ENCODE assay signal across 11 cellular contexts in the genomic region with DNA sequence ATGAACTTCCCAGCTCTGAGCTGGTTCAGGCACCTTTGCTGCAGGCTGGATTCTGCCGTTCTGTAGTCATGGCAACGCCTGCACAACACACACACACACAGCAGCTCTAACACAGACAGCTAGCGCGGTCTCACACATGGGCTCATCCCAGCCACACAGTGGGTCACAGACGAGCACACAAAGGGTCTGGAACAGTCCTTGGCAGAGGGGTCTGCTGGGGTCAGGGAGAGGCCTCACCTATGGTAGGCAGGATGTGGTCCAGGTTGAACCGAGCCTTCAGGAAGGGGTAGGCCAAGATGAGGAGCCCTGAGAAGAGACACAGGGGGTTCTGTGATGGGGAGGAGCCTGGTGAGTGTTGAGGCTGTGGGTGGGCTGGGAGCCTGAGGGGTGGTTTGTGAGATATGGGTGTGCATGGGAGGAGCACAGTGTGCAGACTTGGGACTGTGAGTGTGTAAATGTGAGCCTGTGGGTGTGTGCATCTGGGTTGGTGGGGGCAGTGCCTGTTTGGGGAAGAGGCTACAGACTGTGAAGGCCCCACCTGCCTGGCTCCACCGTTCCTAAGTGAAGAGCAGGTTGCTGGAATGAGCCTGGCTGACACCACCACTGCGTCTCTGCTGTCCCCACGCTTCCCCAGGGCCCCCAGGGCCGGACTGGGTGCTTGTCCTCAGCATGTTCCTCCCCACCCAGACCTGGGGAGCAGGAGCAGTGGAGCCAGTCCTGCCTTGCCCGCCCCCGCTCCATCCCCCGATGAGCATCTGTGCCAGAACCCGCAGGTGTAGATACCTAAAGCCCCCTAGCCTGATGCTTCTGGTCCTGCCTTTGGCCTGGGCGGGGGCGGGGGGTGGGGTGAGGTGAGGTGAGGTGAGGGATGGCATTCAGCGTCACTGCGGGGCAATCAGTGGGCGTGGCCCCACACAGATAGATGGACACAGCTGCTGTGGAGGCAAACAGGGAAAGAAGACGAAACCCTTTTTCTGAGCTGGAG. TPM values are rescaled to one million over a fixed set of nuclear protein-coding genes. Genes with fewer than 3 reads are reported as not detected.
DNase-seq lines count a peak whose midpoint lies in the region; ATAC-seq and TF ChIP-seq lines count a peak whose summit lies in the region.
"Had no signal": no experiment of that assay in that cellular context is flagged by ENCODE, and none has a peak within 500 bp of the region (broad histone marks: within the 10 kb centered on the region; RNA-seq: fewer than 3 reads in every experiment).

No MANE protein-coding gene starts in this region.

- no peaks in the 10 kb centered on the region for H3K79me2 ChIP-seq in GM23248 (ENCODE audit: insufficient read depth)

- H3K27me3 ChIP-seq in GM23248 (replicated peaks; ENCODE audit: insufficient read depth) (peaks cover 40% of the 10 kb centered on the region), lower lobe of right lung (ENCODE audit: low read depth) (peaks cover 25% of the 10 kb centered on the region)

- H3K4me3 Mint-ChIP-seq in activated naive CD8-positive, alpha-beta T cell: no peak overlapping the region

- no peaks in the 10 kb centered on the region for H3K4me1 ChIP-seq in GM23248 (ENCODE audit: insufficient read depth)
- H3K4me1 ChIP-seq in lower lobe of right lung: no peaks in the 10 kb centered on the region
- H3K4me1 ChIP-seq: heart right ventricle had no signal

- ATAC-seq in lower lobe of right lung (peak; percentile 15 to 43), GM21825 (IDR thresholded peaks at IDR 0.05; ENCODE audit: unreplicated experiment) (no peak)

- H3F3A ChIP-seq in GM23248 (ENCODE audit: insufficient read depth): no peaks in the 10 kb centered on the region

- H3K9ac ChIP-seq in GM23248: no peak overlapping the region
- H3K9ac ChIP-seq: KMS-11 had no signal

- peaks cover 3% of the 10 kb centered on the region for H3K36me3 Mint-ChIP-seq in activated naive CD8-positive, alpha-beta T cell

- H3K4me3 ChIP-seq in GM23248 (no peak overlapping the region), lower lobe of right lung (no peak overlapping the region)
- H3K4me3 ChIP-seq: heart right ventricle had no signal

- no peaks in the 10 kb centered on the region for H3K9me3 ChIP-seq in GM23248 (ENCODE audit: low read depth)
- H3K9me3 ChIP-seq in lower lobe of right lung: no peaks in the 10 kb centered on the region
- H3K9me3 ChIP-seq: heart right ventricle had no signal

- no peaks in the 10 kb centered on the region for H3K36me3 ChIP-seq in GM23248 (ENCODE audit: low read depth)
- no peaks in the 10 kb centered on the region for H3K36me3 ChIP-seq in lower lobe of right lung
- H3K36me3 ChIP-seq: heart right ventricle had no signal

- peaks cover 10% of the 10 kb centered on the region for H3K4me1 Mint-ChIP-seq in activated naive CD8-positive, alpha-beta T cell (ENCODE audit: low read depth)

- H3K9me2 ChIP-seq in GM23248 (ENCODE audit: insufficient read depth): no peaks in the 10 kb centered on the region

- in situ Hi-C loops in GM23248 (cut with MboI): no loop called here

- peaks cover 18% of the 10 kb centered on the region for H3K27me3 Mint-ChIP-seq in activated naive CD8-positive, alpha-beta T cell

- H3K27ac ChIP-seq in GM23248 (no peak overlapping the region), lower lobe of right lung (no peak overlapping the region)
- H3K27ac ChIP-seq: heart right ventricle, KMS-11 had no signal

- H3K27ac Mint-ChIP-seq in activated naive CD8-positive, alpha-beta T cell: peak overlapping the region; percentile 16

- no peak overlapping the region for H3K4me2 ChIP-seq in GM23248 (ENCODE audit: unreplicated experiment)
- H3K4me2 ChIP-seq: KMS-11 had no signal

- WGBS in GM23248 (ENCODE audit: low coverage in 1 of 2, low lambda C conversion rate in 2 of 2, missing lambda C conversion rate in 2 of 2), 2 experiments: 49 to 63% methylated on average over 13 to 20 of the region's 20 CpGs

- H4K20me1 ChIP-seq in GM23248 (ENCODE audit: insufficient read depth): no peaks in the 10 kb centered on the region

- DNase-seq in GM23248 (peak; percentile 82), NCI-H2196 (lab: John Stamatoyannopoulos, UW; ENCODE audit: unreplicated experiment) (peak; percentile 42), lower lobe of right lung (peak; percentile 47), GM19240 (ENCODE audit: insufficient read length, low spot score) (no peak), OCI-M1 (lab: John Stamatoyannopoulos, UW) (no peak), HuH-7 (ENCODE audit: low spot score) (no peak)
- DNase-seq: heart right ventricle had no signal

- TF ChIP-seq CTCF in lower lobe of right lung (IDR thresholded peaks at IDR 0.05): no peak

- H3K9me3 Mint-ChIP-seq in activated naive CD8-positive, alpha-beta T cell (ENCODE audit: low read depth): no peaks in the 10 kb centered on the region

- intact Hi-C loops in lower lobe of right lung (cut with DNase I): no loop called here

- no peak overlapping the region for H2AFZ ChIP-seq in GM23248

RNA-seq across cellular contexts. Expression of a gene that starts 1.5 kb away (rescaled TPM):
- not detected in 2 replicates for total RNA-seq in GM23248 (2014; rRNA removed; shearing (Covaris generic))
- polyA plus RNA-seq in GM23248 (2016; fragmentation: Nextera tagmentation; extraction: Ambion mirVana): not detected in 2 replicates
- not detected for total RNA-seq in lower lobe of right lung
- total RNA-seq: heart right ventricle, subcutaneous adipose tissue had no signal
- polyA plus RNA-seq: heart right ventricle had no signal

RNA-seq across cellular contexts. Expression of a gene that starts 54.1 kb away (rescaled TPM):
- 8.9 and 15.5 TPM in 2 replicates for total RNA-seq in GM23248 (2014; rRNA removed; shearing (Covaris generic))
- polyA plus RNA-seq in GM23248 (2016; fragmentation: Nextera tagmentation; extraction: Ambion mirVana): 10.0 and 16.1 TPM in 2 replicates
- 77.6 TPM for total RNA-seq in lower lobe of right lung

Comparison
In these comparisons a context has a peak if more than half of its experiments do, and no peak if none do; other contexts are left out.
1. DNase-seq: peak in GM23248 (single experiment), NCI-H2196 (single experiment) and lower lobe of right lung (single experiment); none in GM19240 (single experiment), OCI-M1 (single experiment) and HuH-7 (single experiment).